9 cellular contexts compared by ENCODE assay signal in genomic region chr18:57441395-57441794, GRCh38. TPM values are rescaled to one million over a fixed set of nuclear protein-coding genes. Genes with fewer than 3 reads are reported as not detected.
DNase-seq lines count a peak whose midpoint lies in the region; ATAC-seq and TF ChIP-seq lines count a peak whose summit lies in the region.
"Had no signal": no experiment of that assay in that cellular context is flagged by ENCODE, and none has a peak within 500 bp of the region (broad histone marks: within the 10 kb centered on the region; RNA-seq: fewer than 3 reads in every experiment).

No MANE protein-coding gene starts in this region.

- H3K14ac ChIP-seq in trophoblast cell (ENCODE audit: low read length): no peak overlapping the region

- no peaks in the 10 kb centered on the region for H3K79me2 ChIP-seq in trophoblast cell (ENCODE audit: control insufficient read depth, insufficient read depth, low read length, poor library complexity)

- H2AFZ ChIP-seq in trophoblast cell (ENCODE audit: insufficient read depth, low read length, poor library complexity): no peak overlapping the region

- H3K36me3 Mint-ChIP-seq in mesothelial cell of epicardium: no peaks in the 10 kb centered on the region

- no peak overlapping the region for H3K23ac ChIP-seq in trophoblast cell (ENCODE audit: low read length)

- no peak overlapping the region for H2BK12ac ChIP-seq in trophoblast cell (ENCODE audit: low read length)

- no peaks in the 10 kb centered on the region for H3K9me3 Mint-ChIP-seq in mesothelial cell of epicardium

- no peak overlapping the region for H2BK120ac ChIP-seq in trophoblast cell (ENCODE audit: insufficient read depth, low read length, poor library complexity)

- no peak overlapping the region for H3K4ac ChIP-seq in trophoblast cell (ENCODE audit: low read depth, low read length)

- 3% methylated on average over 32 of the region's 32 CpGs for WGBS in ectodermal cell, 2 experiments
- no CpG with 5 or more reads among the region's 32 CpGs for WGBS in trophoblast cell (ENCODE audit: extremely low coverage, insufficient coverage, insufficient read length)

- peak overlapping the region; percentile 70 for H3K4me3 ChIP-seq in HUES6 (ENCODE audit: low read depth, low read length)
- peak overlapping the region; percentile 23 for H3K4me3 ChIP-seq in ectodermal cell (ENCODE audit: insufficient read depth, low read depth, low read length)
- H3K4me3 ChIP-seq in trophoblast cell (ENCODE audit: low read depth, low read length): no peak overlapping the region

- H3K9me3 ChIP-seq in HUES6 (ENCODE audit: control insufficient read depth, insufficient read depth, low read depth, low read length) (no peaks in the 10 kb centered on the region), ectodermal cell (ENCODE audit: control insufficient read depth, low read length) (no peaks in the 10 kb centered on the region), trophoblast cell (ENCODE audit: insufficient read depth, low read depth, low read length) (peaks cover 18% of the 10 kb centered on the region)

- no peak overlapping the region for H3K9ac ChIP-seq in HUES6 (ENCODE audit: low read length)
- H3K9ac ChIP-seq in trophoblast cell (ENCODE audit: low read length): no peak overlapping the region

- no peak overlapping the region for H3K4me3 Mint-ChIP-seq in mesothelial cell of epicardium

- H3K4me1 Mint-ChIP-seq in mesothelial cell of epicardium: peaks cover 27% of the 10 kb centered on the region

- peaks cover 100% of the 10 kb centered on the region for H3K27me3 Mint-ChIP-seq in mesothelial cell of epicardium (ENCODE audit: low read depth)

- H2BK5ac ChIP-seq in trophoblast cell (ENCODE audit: low read depth, low read length, poor library complexity): no peak overlapping the region

- no peak for TF ChIP-seq CTCF in mesothelial cell of epicardium (IDR thresholded peaks at IDR 0.05; ENCODE audit: unreplicated experiment)

- H4K12ac ChIP-seq in trophoblast cell (ENCODE audit: low read depth, low read length): no peak overlapping the region

- peak; percentile 79 for DNase-seq in DMS53 (lab: John Stamatoyannopoulos, UW)
- DNase-seq in DMS53 treated with DMSO at 0.1 percent for 48 hours (lab: John Stamatoyannopoulos, UW; ENCODE audit: unreplicated experiment): no peak
- no peak for DNase-seq in trophoblast cell
- no peak for DNase-seq in ureter (ENCODE audit: low spot score)
- no peak for DNase-seq in mesothelial cell of epicardium (ENCODE audit: low spot score in 2 of 2, unreplicated experiment in 2 of 2)

- H4K91ac ChIP-seq in trophoblast cell (ENCODE audit: low read depth, low read length): no peak overlapping the region

- peaks cover 100% of the 10 kb centered on the region for H3K27me3 ChIP-seq in HUES6 (ENCODE audit: control insufficient read depth, insufficient read depth, low read length)
- peaks cover 84% of the 10 kb centered on the region for H3K27me3 ChIP-seq in ectodermal cell (ENCODE audit: control insufficient read depth, insufficient read depth, low read length, poor library complexity, severe bottlenecking)
- H3K27me3 ChIP-seq in trophoblast cell (ENCODE audit: insufficient read depth, low read length): peaks cover 66% of the 10 kb centered on the region

- H3K18ac ChIP-seq in trophoblast cell (ENCODE audit: low read length): no peak overlapping the region

- no peak overlapping the region for H2AK5ac ChIP-seq in trophoblast cell (ENCODE audit: low read length)

- no peak overlapping the region for H4K8ac ChIP-seq in trophoblast cell (ENCODE audit: low read depth, low read length)

- H3K36me3 ChIP-seq in HUES6 (ENCODE audit: control insufficient read depth, insufficient read depth, low read length) (no peaks in the 10 kb centered on the region), ectodermal cell (ENCODE audit: control insufficient read depth, insufficient read depth, low read length) (no peaks in the 10 kb centered on the region), trophoblast cell (ENCODE audit: control insufficient read depth in 1 of 2, insufficient read depth in 2 of 2, low read length in 2 of 2) (no peaks in the 10 kb centered on the region)

- H3K27ac Mint-ChIP-seq in mesothelial cell of epicardium: no peak overlapping the region

- H3K4me1 ChIP-seq in HUES6 (ENCODE audit: control insufficient read depth, insufficient read depth, low read length) (peaks cover 36% of the 10 kb centered on the region), ectodermal cell (ENCODE audit: control insufficient read depth, insufficient read depth, low read length) (peaks cover 48% of the 10 kb centered on the region), trophoblast cell (ENCODE audit: control insufficient read depth in 1 of 2, insufficient read depth in 2 of 2, low read length in 2 of 2) (peaks cover 5 to 16% of the 10 kb centered on the region in 2 experiments)

- H3K27ac ChIP-seq in HUES6 (ENCODE audit: low read depth, low read length) (no peak overlapping the region), ectodermal cell (ENCODE audit: insufficient read depth, low read depth, low read length, poor library complexity, severe bottlenecking) (no peak overlapping the region), trophoblast cell (ENCODE audit: low read depth, low read length) (no peak overlapping the region)

- ATAC-seq in HG03469 (IDR thresholded peaks at IDR 0.05; ENCODE audit: unreplicated experiment): no peak

- peak overlapping the region; percentile 24 for H3K4me2 ChIP-seq in trophoblast cell (ENCODE audit: low read length)

- H3K79me1 ChIP-seq in trophoblast cell (ENCODE audit: low read length): no peaks in the 10 kb centered on the region

RNA-seq across cellular contexts. Expression of gene ONECUT2, which starts 6.2 kb away (rescaled TPM):
- 2.0 TPM for polyA plus RNA-seq in ectodermal cell (2013, experiment 1 of 4)
- 1.6 TPM for polyA plus RNA-seq in ectodermal cell (2013, experiment 2 of 4)
- polyA plus RNA-seq in ectodermal cell (2013, experiment 3 of 4): 1.8 TPM
- polyA plus RNA-seq in ectodermal cell (2013, experiment 4 of 4): 2.7 TPM
- polyA plus RNA-seq in trophoblast cell (2013): 0.06 and 0.07 TPM in 2 replicates
- 0.03 TPM for total RNA-seq in ureter
- 0.09 to 0.51 TPM (median 0.09 TPM) in 3 replicates for total RNA-seq in mesothelial cell of epicardium
- total RNA-seq: OCI-LY7 had no signal
